11 cellular contexts compared by ENCODE assay signal in genomic region chr2:84424152-84424551, GRCh38. TPM values are rescaled to one million over a fixed set of nuclear protein-coding genes. Genes with fewer than 3 reads are reported as not detected.
A peak's percentile ranks its signal among the peaks of the same experiment; 100 is the strongest.
DNase-seq lines count a peak whose midpoint lies in the region; ATAC-seq and TF ChIP-seq lines count a peak whose summit lies in the region.
"Had no signal": no experiment of that assay in that cellular context is flagged by ENCODE, and none has a peak within 500 bp of the region (broad histone marks: within the 10 kb centered on the region; RNA-seq: fewer than 3 reads in every experiment).

No MANE protein-coding gene starts in this region.

- POLR2A ChIA-PET in Panc1 (lab: Charles Lee): no interaction called here

- intact Hi-C loops in left ventricle myocardium inferior (cut with micrococcal nuclease): no loop called here
- intact Hi-C loops in left ventricle myocardium superior (cut with micrococcal nuclease): no loop called here
- intact Hi-C loops in Panc1 (cut with micrococcal nuclease; ENCODE audit: unreplicated experiment): loop anchor here (10.0 kb wide), 1 partner anchor 89 kb away; no protein-coding TSS in a partner anchor

- H3K9me3 ChIP-seq in left ventricle myocardium inferior (replicated peaks) (no peaks in the 10 kb centered on the region), Panc1 (ENCODE audit: control insufficient read depth, insufficient read depth, low read depth, low read length) (no peaks in the 10 kb centered on the region)
- H3K9me3 ChIP-seq: tibial artery had no signal

- BruUV-seq in Panc1 (replicated peaks; lab: Mats Ljungman, UMichigan): no TSS peak

- H3K4me1 ChIP-seq in left ventricle myocardium inferior (peaks cover 14% of the 10 kb centered on the region), Panc1 (ENCODE audit: control insufficient read depth, insufficient read depth, low read length) (no peaks in the 10 kb centered on the region)
- H3K4me1 ChIP-seq: tibial artery had no signal

- DNase-seq in left ventricle myocardium inferior (no peak), left ventricle myocardium superior (no peak), Panc1 (ENCODE audit: low read depth, low spot score) (peak; percentile 12), fibroblast of mammary gland (ENCODE audit: low read depth) (peak; percentile 32), cortex of kidney (lab: John Stamatoyannopoulos, UW) (no peak), T1000 (lab: John Stamatoyannopoulos, UW) (no peak)
- DNase-seq in effector CD4-positive, alpha-beta T cell: no peak
- DNase-seq: GF-D8, posterior cingulate gyrus, tibial artery had no signal

- no peaks in the 10 kb centered on the region for H3K27me3 ChIP-seq in left ventricle myocardium inferior (ENCODE audit: low read depth)
- H3K27me3 ChIP-seq in Panc1 (ENCODE audit: control insufficient read depth, insufficient read depth, low read length): no peaks in the 10 kb centered on the region
- H3K27me3 ChIP-seq: tibial artery had no signal

- H3K36me3 ChIP-seq in left ventricle myocardium inferior (peaks cover 61% of the 10 kb centered on the region), Panc1 (ENCODE audit: control insufficient read depth, insufficient read depth, low read length) (peaks cover 4% of the 10 kb centered on the region; the same call in 1 of the 2 replicates)

- in situ Hi-C loops in Panc1 (cut with HindIII; ENCODE audit: low pct_unique_long_range_greater_than_20kb, low sequenced_read_pairs): no loop called here

- H3K4me3 ChIP-seq in left ventricle myocardium inferior (no peak overlapping the region), Panc1 (ENCODE audit: low read depth in 2 of 2, low read length in 2 of 2) (no peak overlapping the region), fibroblast of mammary gland (ENCODE audit: control insufficient read depth, low read depth, low read length) (no peak overlapping the region)
- H3K4me3 ChIP-seq: tibial artery had no signal

- CTCF ChIA-PET in Panc1 (lab: Charles Lee): no interaction called here

- H3K27ac ChIP-seq in left ventricle myocardium inferior (replicated peaks) (no peak overlapping the region), Panc1 (ENCODE audit: low read length) (no peak overlapping the region)
- H3K27ac ChIP-seq: tibial artery had no signal

- ATAC-seq in left ventricle myocardium superior (no peak), Panc1 (no peak), GM21786 (IDR thresholded peaks at IDR 0.05; ENCODE audit: unreplicated experiment) (no peak)

- TF ChIP-seq CTCF in left ventricle myocardium inferior (IDR thresholded peaks at IDR 0.05; ENCODE audit: borderline replicate concordance) (peak; percentile 52), Panc1 (IDR thresholded peaks at IDR 0.05) (peak; percentile 61; the same call in 1 of the 2 replicates), fibroblast of mammary gland (conservative IDR thresholded peaks at IDR 0.05; ENCODE audit: control insufficient read depth, insufficient read depth, low read depth, low read length) (peak; percentile 48)

RNA-seq across cellular contexts. Expression of gene SUCLG1, which starts 34.9 kb away (rescaled TPM):
- total RNA-seq in left ventricle myocardium inferior (292 TPM), left ventricle myocardium superior (308 TPM), Panc1 (2021; ENCODE audit: unreplicated experiment) (59.8 TPM)
- polyA plus RNA-seq in Panc1 (2012; ENCODE audit: insufficient read length): 45.1 TPM

Comparison
In these comparisons a context has a peak if more than half of its experiments do, and no peak if none do; other contexts are left out.
1. DNase-seq: peak in Panc1 (single experiment) and fibroblast of mammary gland (single experiment); none in left ventricle myocardium inferior (single experiment), left ventricle myocardium superior (single experiment), effector CD4-positive, alpha-beta T cell (single experiment), cortex of kidney (single experiment) and T1000 (single experiment).
2. Peak in every context shown above with its lines, with median percentiles within 50 percentile points of each other: CTCF ChIP-seq.